Comparison of ENCODE assay signal across 1 cellular context in the genomic region with DNA sequence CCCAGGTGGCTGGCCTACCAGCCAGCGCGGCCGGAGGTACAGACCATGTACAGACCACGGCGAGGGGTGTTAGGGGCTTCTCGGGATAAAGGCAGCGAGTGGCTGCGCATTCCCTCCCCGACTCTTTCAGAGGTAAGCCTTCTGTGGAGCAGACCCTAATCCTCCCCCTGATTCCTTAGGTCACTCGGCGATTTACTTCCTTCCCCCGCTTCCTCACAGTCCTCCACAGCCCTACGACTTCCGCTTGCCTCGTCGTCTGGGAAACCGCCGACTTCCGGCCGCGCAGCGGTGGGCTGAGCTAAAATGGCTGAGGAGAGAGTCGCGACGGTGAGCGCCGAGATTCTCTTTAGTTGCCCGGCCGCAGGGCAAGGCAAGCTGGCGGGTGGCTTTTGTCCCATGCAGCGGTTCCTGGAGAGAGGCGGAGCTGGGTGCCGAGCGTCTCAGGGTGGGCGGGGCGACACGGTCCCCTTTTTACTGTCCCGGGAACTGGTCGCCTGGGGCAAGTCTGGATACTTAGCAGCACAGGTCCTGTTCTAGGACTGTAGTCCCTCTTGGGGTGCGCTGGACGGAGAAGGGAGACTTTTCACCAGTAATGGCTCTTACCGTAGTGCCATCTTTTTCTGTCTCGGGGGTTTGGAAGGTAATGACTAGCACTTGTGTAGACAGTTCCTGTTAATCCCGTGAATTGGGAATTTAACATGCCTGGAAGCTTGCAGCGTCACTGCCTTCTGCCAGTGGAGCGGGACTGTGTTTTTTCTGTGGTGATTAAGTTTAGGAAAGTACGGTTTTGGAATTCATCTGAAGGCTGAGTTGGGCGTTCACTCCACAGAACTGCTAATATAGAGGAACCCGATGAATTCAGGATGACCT.
TF ChIP-seq lines count a peak whose summit lies in the region.

Gene BBS4 (plus strand): TSS at position 283 of the 870 bp plus-strand sequence. CDS start 21 bp downstream, at position 304.
A gene with protein sequence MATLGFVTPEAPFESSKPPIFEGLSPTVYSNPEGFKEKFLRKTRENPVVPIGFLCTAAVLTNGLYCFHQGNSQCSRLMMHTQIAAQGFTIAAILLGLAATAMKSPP (minus strand): TSS at position 258 of the 870 bp plus-strand sequence. CDS start 9,808 bp downstream, outside the sequence.

TF ChIP-seq in GM12878, 131 proteins besides CTCF, POLR2A, EP300 and RAD21 (continued from another document and continues in another):
- TF ChIP-seq EZH2 (IDR thresholded peaks at IDR 0.05; ENCODE audit: borderline replicate concordance, control insufficient read depth, low read depth, low read length) (no peak), CEBPZ (IDR thresholded peaks at IDR 0.05; ENCODE audit: low read depth, low read length) (no peak), FOXM1 (IDR thresholded peaks at IDR 0.05; ENCODE audit: low read depth, low read length) (no peak), EGR1 (IDR thresholded peaks at IDR 0.05; ENCODE audit: borderline replicate concordance in 1 of 2, low read depth in 2 of 2, low read length in 2 of 2) (peak in 1 of 2 experiments; percentile 41; a peak in 1 of 3 replicates), ZBTB33 (IDR thresholded peaks at IDR 0.05) (no peak), CREM (IDR thresholded peaks at IDR 0.05; ENCODE audit: low read depth) (peak; percentile 69; the same call in 1 of the 2 replicates), NR2C2 (IDR thresholded peaks at IDR 0.05; ENCODE audit: borderline replicate concordance, control insufficient read depth, insufficient read length, low read depth) (no peak), MYC (IDR thresholded peaks at IDR 0.05; ENCODE audit: insufficient read depth, insufficient read length, insufficient replicate concordance, low read length, severe bottlenecking) (no peak), STAT1 (conservative IDR thresholded peaks at IDR 0.05) (no peak), SUZ12 (IDR thresholded peaks at IDR 0.05; ENCODE audit: unreplicated experiment) (no peak), NFYA (IDR thresholded peaks at IDR 0.05; ENCODE audit: borderline replicate concordance, low read depth, low read length) (no peak), KAT2A (conservative IDR thresholded peaks at IDR 0.05; ENCODE audit: control insufficient read depth, low read depth, low read length) (no peak), IRF4 (IDR thresholded peaks at IDR 0.05; ENCODE audit: low read depth, low read length) (0 out of 2 replicates have a peak, but pooled peaks have one; percentile 13), WRNIP1 (IDR thresholded peaks at IDR 0.05; ENCODE audit: borderline replicate concordance, low read depth, low read length) (no peak), BRCA1 (IDR thresholded peaks at IDR 0.05; ENCODE audit: low read depth, low read length) (no peak), SRF (IDR thresholded peaks at IDR 0.05; ENCODE audit: low read depth in 2 of 2, low read length in 2 of 2) (0 out of 4 replicates have a peak, but pooled peaks of 1 of the 2 experiments have one; percentile 17), CREB1 (IDR thresholded peaks at IDR 0.05; ENCODE audit: low read depth) (peak; percentile 65), YBX1 (IDR thresholded peaks at IDR 0.05) (no peak), CHD4 (IDR thresholded peaks at IDR 0.05) (no peak), SP1 (IDR thresholded peaks at IDR 0.05; ENCODE audit: low read depth, low read length) (no peak), FOXK2 (IDR thresholded peaks at IDR 0.05) (peak; percentile 94), ZBED1 (IDR thresholded peaks at IDR 0.05; ENCODE audit: borderline replicate concordance) (peak; percentile 42; the same call in 1 of the 2 replicates), POLR2AphosphoS5 (IDR thresholded peaks at IDR 0.05; ENCODE audit: low read length) (peak; percentile 78), SIX5 (IDR thresholded peaks at IDR 0.05; ENCODE audit: low read depth, low read length, severe bottlenecking) (no peak), TAF1 (IDR thresholded peaks at IDR 0.05; ENCODE audit: borderline replicate concordance, low read depth, low read length) (peak; percentile 85; the same call in 1 of the 2 replicates), MTA2 (IDR thresholded peaks at IDR 0.05; ENCODE audit: low read depth) (peak; percentile 32; the same call in 1 of the 2 replicates), CBX3 (IDR thresholded peaks at IDR 0.05; ENCODE audit: borderline replicate concordance, low read depth) (no peak), CUX1 (IDR thresholded peaks at IDR 0.05; ENCODE audit: insufficient replicate concordance, low read depth, low read length) (no peak), NFXL1 (IDR thresholded peaks at IDR 0.05; ENCODE audit: borderline replicate concordance) (no peak), HCFC1 (IDR thresholded peaks at IDR 0.05; ENCODE audit: low read length) (peak; percentile 52; the same call in 1 of the 2 replicates), RELA (IDR thresholded peaks at IDR 0.05; ENCODE audit: borderline replicate concordance, partially characterized antibody) (peak; percentile 14), GABPA (IDR thresholded peaks at IDR 0.05; ENCODE audit: low read depth) (peak; percentile 87), E4F1 (IDR thresholded peaks at IDR 0.05; ENCODE audit: borderline replicate concordance, partially characterized antibody) (peak; percentile 89), MXI1 (IDR thresholded peaks at IDR 0.05; ENCODE audit: low read depth, low read length) (peak; percentile 87), HDAC6 (IDR thresholded peaks at IDR 0.05; ENCODE audit: unreplicated experiment) (no peak)
- TF ChIP-seq, protein P1, sequence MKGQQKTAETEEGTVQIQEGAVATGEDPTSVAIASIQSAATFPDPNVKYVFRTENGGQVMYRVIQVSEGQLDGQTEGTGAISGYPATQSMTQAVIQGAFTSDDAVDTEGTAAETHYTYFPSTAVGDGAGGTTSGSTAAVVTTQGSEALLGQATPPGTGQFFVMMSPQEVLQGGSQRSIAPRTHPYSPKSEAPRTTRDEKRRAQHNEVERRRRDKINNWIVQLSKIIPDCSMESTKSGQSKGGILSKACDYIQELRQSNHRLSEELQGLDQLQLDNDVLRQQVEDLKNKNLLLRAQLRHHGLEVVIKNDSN (IDR thresholded peaks at IDR 0.05; ENCODE audit: borderline replicate concordance, extremely low read length, insufficient read depth, low read depth, low read length): no peak
- TF ChIP-seq, protein P2, sequence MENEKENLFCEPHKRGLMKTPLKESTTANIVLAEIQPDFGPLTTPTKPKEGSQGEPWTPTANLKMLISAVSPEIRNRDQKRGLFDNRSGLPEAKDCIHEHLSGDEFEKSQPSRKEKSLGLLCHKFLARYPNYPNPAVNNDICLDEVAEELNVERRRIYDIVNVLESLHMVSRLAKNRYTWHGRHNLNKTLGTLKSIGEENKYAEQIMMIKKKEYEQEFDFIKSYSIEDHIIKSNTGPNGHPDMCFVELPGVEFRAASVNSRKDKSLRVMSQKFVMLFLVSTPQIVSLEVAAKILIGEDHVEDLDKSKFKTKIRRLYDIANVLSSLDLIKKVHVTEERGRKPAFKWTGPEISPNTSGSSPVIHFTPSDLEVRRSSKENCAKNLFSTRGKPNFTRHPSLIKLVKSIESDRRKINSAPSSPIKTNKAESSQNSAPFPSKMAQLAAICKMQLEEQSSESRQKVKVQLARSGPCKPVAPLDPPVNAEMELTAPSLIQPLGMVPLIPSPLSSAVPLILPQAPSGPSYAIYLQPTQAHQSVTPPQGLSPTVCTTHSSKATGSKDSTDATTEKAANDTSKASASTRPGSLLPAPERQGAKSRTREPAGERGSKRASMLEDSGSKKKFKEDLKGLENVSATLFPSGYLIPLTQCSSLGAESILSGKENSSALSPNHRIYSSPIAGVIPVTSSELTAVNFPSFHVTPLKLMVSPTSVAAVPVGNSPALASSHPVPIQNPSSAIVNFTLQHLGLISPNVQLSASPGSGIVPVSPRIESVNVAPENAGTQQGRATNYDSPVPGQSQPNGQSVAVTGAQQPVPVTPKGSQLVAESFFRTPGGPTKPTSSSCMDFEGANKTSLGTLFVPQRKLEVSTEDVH (IDR thresholded peaks at IDR 0.05; ENCODE audit: low read depth, partially characterized antibody): peak; percentile 87
